In genomic region chr2:134791606-134792005, GRCh38 we compare ENCODE assay signal across 32 cellular contexts. TPM values are rescaled to one million over a fixed set of nuclear protein-coding genes. Genes with fewer than 3 reads are reported as not detected.
"Had no signal": no experiment of that assay in that cellular context is flagged by ENCODE, and none has a peak within 500 bp of the region (broad histone marks: within the 10 kb centered on the region; RNA-seq: fewer than 3 reads in every experiment).

No MANE protein-coding gene starts in this region.

- H3K27me3 ChIP-seq: esophagus squamous epithelium, left lung, pancreas, right atrium auricular region, suprapubic skin, transverse colon, vagina had no signal

- H3K4me2 ChIP-seq: smooth muscle cell had no signal

- H3K36me3 Mint-ChIP-seq: natural killer cell had no signal

- H3K27ac ChIP-seq: coronary artery, esophagus squamous epithelium, left lung, pancreas, right atrium auricular region, suprapubic skin, transverse colon, vagina had no signal

- H3K4me3 ChIP-seq: coronary artery, esophagus squamous epithelium, left lung, pancreas, right atrium auricular region, smooth muscle cell, suprapubic skin, transverse colon, vagina had no signal

- H3K4me1 Mint-ChIP-seq: natural killer cell; stimulated activated naive CD8-positive, alpha-beta T cell treated with anti-CD3 and anti-CD28 coated beads, Interleukin-15, amount 100 ng/mL, for 72 hours had no signal

- H3K4me3 Mint-ChIP-seq: natural killer cell; stimulated activated naive CD8-positive, alpha-beta T cell treated with anti-CD3 and anti-CD28 coated beads, Interleukin-15, amount 100 ng/mL, for 72 hours had no signal

- DNase-seq: dermis blood vessel endothelial cell; effector memory CD4-positive, alpha-beta T cell; erythroblast; esophagus squamous epithelium; kidney; left lung; natural killer cell; occipital lobe; pancreas; stimulated activated CD4-positive, alpha-beta T cell treated with anti-CD3 and anti-CD28 coated beads, Interleukin-12 subunit alpha, Interleukin-12 subunit beta, amount 100 ng/mL, for 4 hours; stimulated activated CD4-positive, alpha-beta T cell treated with anti-CD3 and anti-CD28 coated beads, Interleukin-1b, Interleukin-23, amount 100 ng/mL, for 48 hours; stimulated activated CD4-positive, alpha-beta T cell treated with anti-CD3 and anti-CD28 coated beads, Interleukin-4, amount 100 ng/mL, for 1 hour; stimulated activated CD8-positive, alpha-beta memory T cell treated with anti-CD3 and anti-CD28 coated beads, Interleukin-4, amount 100 ng/mL, for 48 hours; stimulated activated naive CD4-positive, alpha-beta T cell; stimulated activated naive CD8-positive, alpha-beta T cell treated with anti-CD3 and anti-CD28 coated beads, Interleukin-15, amount 100 ng/mL, for 72 hours; transverse colon had no signal

- H3K4me1 ChIP-seq: esophagus squamous epithelium, left lung, pancreas, right atrium auricular region, suprapubic skin, transverse colon, vagina had no signal

- H3K27me3 Mint-ChIP-seq: progenitor cell of endocrine pancreas; stimulated activated naive CD8-positive, alpha-beta T cell treated with anti-CD3 and anti-CD28 coated beads, Interleukin-15, amount 100 ng/mL, for 72 hours had no signal

- H3K27ac Mint-ChIP-seq: natural killer cell; progenitor cell of endocrine pancreas; stimulated activated naive CD8-positive, alpha-beta T cell treated with anti-CD3 and anti-CD28 coated beads, Interleukin-15, amount 100 ng/mL, for 72 hours had no signal

- H3K9me3 Mint-ChIP-seq: natural killer cell; stimulated activated naive CD8-positive, alpha-beta T cell treated with anti-CD3 and anti-CD28 coated beads, Interleukin-15, amount 100 ng/mL, for 72 hours had no signal

- H3K9me3 ChIP-seq: esophagus squamous epithelium, left lung, pancreas, right atrium auricular region, suprapubic skin, transverse colon, vagina had no signal

- H3K36me3 ChIP-seq: esophagus squamous epithelium, left lung, pancreas, right atrium auricular region, suprapubic skin, transverse colon, vagina had no signal

- ATAC-seq: left lung; natural killer cell; sciatic nerve; stimulated activated naive CD8-positive, alpha-beta T cell treated with anti-CD3 and anti-CD28 coated beads, Interleukin-15, amount 100 ng/mL, for 72 hours had no signal

RNA-seq across cellular contexts. Expression of gene ACMSD, which starts 46.8 kb away (rescaled TPM):
- total RNA-seq: esophagus squamous epithelium, frontal cortex, glomerular endothelial cell, left lung, lower leg skin, lung microvascular endothelial cell, mesenteric fat pad, mononuclear cell, natural killer cell, occipital lobe, progenitor cell of endocrine pancreas, right atrium auricular region, sciatic nerve, smooth muscle cell, transverse colon, ureter, vagina had no signal
- polyA plus RNA-seq: neural cell, smooth muscle cell, thymus had no signal
